15 cellular contexts compared by ENCODE assay signal in genomic region chr7:30237271-30237695, GRCh38. TPM values are rescaled to one million over a fixed set of nuclear protein-coding genes. Genes with fewer than 3 reads are reported as not detected.
DNase-seq lines count a peak whose midpoint lies in the region; ATAC-seq and TF ChIP-seq lines count a peak whose summit lies in the region.
"Had no signal": no experiment of that assay in that cellular context is flagged by ENCODE, and none has a peak within 500 bp of the region (broad histone marks: within the 10 kb centered on the region; RNA-seq: fewer than 3 reads in every experiment).

No MANE protein-coding gene starts in this region.

- intact Hi-C loops in natural killer cell (cut with micrococcal nuclease): no loop called here
- intact Hi-C loops in adrenal gland (cut with DNase I): no loop called here

- H3K27me3 Mint-ChIP-seq in natural killer cell (ENCODE audit: low read depth in 2 of 2) (peaks cover 12 to 14% of the 10 kb centered on the region in 2 donors), osteocyte (ENCODE audit: unreplicated experiment) (peaks cover 10% of the 10 kb centered on the region)
- peaks cover 15 to 16% of the 10 kb centered on the region in 2 donors for H3K27me3 Mint-ChIP-seq in natural killer cell treated with Interleukin-12 subunit alpha and Interleukin-12 subunit beta and Interleukin-15 and Interleukin-18, amount 100 ng/mL, for 72 hours

- 48 to 70% (median 55%) methylated on average over 1 of the region's 1 CpG for WGBS in adrenal gland, 4 donors

- no peak for DNase-seq in natural killer cell
- DNase-seq in natural killer cell treated with Interleukin-12 subunit alpha and Interleukin-12 subunit beta and Interleukin-15 and Interleukin-18, amount 100 ng/mL, for 72 hours (ENCODE audit: low spot score): no peak
- DNase-seq in NAMALWA (ENCODE audit: low spot score): peak; percentile 88
- DNase-seq in adrenal gland: peak in 4 of 7 donors; percentile 23 to 62 (median 42)
- DNase-seq in osteocyte (ENCODE audit: extremely low spot score, unreplicated experiment): no peak
- DNase-seq in activated naive CD4-positive, alpha-beta T cell treated with anti-CD3 and anti-CD28 coated beads, Interleukin-2, amount 50 U/mL, for 72 hours (ENCODE audit: low spot score in 2 of 2): no peak
- DNase-seq in inferior parietal cortex (ENCODE audit: extremely low spot score): no peak
- DNase-seq: activated naive CD8-positive, alpha-beta T cell treated with anti-CD3 and anti-CD28 coated beads, Interleukin-2, amount 10 ng/mL, durations not matched to agents 7 days and 5 days; AML-193; GF-D8; KBM-7 had no signal

- peak; percentile 42 to 50 (median 44) for ATAC-seq in natural killer cell
- ATAC-seq in natural killer cell treated with Interleukin-12 subunit alpha and Interleukin-12 subunit beta and Interleukin-15 and Interleukin-18, amount 100 ng/mL, for 72 hours: no peak
- ATAC-seq in activated naive CD4-positive, alpha-beta T cell treated with anti-CD3 and anti-CD28 coated beads, Interleukin-2, amount 50 U/mL, for 72 hours: no peak
- no peak for ATAC-seq in GM19395 (IDR thresholded peaks at IDR 0.05; ENCODE audit: unreplicated experiment)
- ATAC-seq: GM23338 had no signal

- H3K4me3 Mint-ChIP-seq in natural killer cell (no peak overlapping the region), osteocyte (ENCODE audit: unreplicated experiment) (no peak overlapping the region)
- H3K4me3 Mint-ChIP-seq in natural killer cell treated with Interleukin-12 subunit alpha and Interleukin-12 subunit beta and Interleukin-15 and Interleukin-18, amount 100 ng/mL, for 72 hours: no peak overlapping the region
- H3K4me3 Mint-ChIP-seq: activated naive CD8-positive, alpha-beta T cell treated with anti-CD3 and anti-CD28 coated beads, Interleukin-2, amount 10 ng/mL, durations not matched to agents 7 days and 5 days; GM23338; T-helper 2 cell treated with Interferon-gamma antibody and Interleukin-4, amounts not matched to agents 5 μg/mL and 100 μg/mL, for 36 hours had no signal

- H3K4me1 ChIP-seq in adrenal gland (replicated peaks in 1 of 2): no peaks in the 10 kb centered on the region

- no peaks in the 10 kb centered on the region for H3K9me3 ChIP-seq in adrenal gland (replicated peaks in 1 of 3)

- H3K9me3 Mint-ChIP-seq in natural killer cell (no peaks in the 10 kb centered on the region), osteocyte (ENCODE audit: unreplicated experiment) (no peaks in the 10 kb centered on the region)
- H3K9me3 Mint-ChIP-seq in natural killer cell treated with Interleukin-12 subunit alpha and Interleukin-12 subunit beta and Interleukin-15 and Interleukin-18, amount 100 ng/mL, for 72 hours: peaks cover 3% of the 10 kb centered on the region
- peaks cover 0 to 5% of the 10 kb centered on the region in 2 donors for H3K9me3 Mint-ChIP-seq in activated naive CD4-positive, alpha-beta T cell treated with anti-CD3 and anti-CD28 coated beads, Interleukin-2, amount 50 U/mL, for 72 hours
- H3K9me3 Mint-ChIP-seq: GM23338; T-helper 2 cell treated with Interferon-gamma antibody and Interleukin-4, amounts not matched to agents 5 μg/mL and 100 μg/mL, for 36 hours had no signal

- H3K36me3 ChIP-seq in adrenal gland (replicated peaks in 1 of 2): no peaks in the 10 kb centered on the region

- H3K4me1 Mint-ChIP-seq in natural killer cell (peaks cover 9 to 15% of the 10 kb centered on the region in 2 donors), osteocyte (ENCODE audit: unreplicated experiment) (peaks cover 22% of the 10 kb centered on the region)
- peaks cover 16 to 17% of the 10 kb centered on the region in 2 donors for H3K4me1 Mint-ChIP-seq in natural killer cell treated with Interleukin-12 subunit alpha and Interleukin-12 subunit beta and Interleukin-15 and Interleukin-18, amount 100 ng/mL, for 72 hours (ENCODE audit: low read depth in 2 of 2)
- H3K4me1 Mint-ChIP-seq: GM23338 had no signal

- no peak overlapping the region for H3K4me3 ChIP-seq in adrenal gland
- H3K4me3 ChIP-seq: GM23338, smooth muscle cell had no signal

- no peaks in the 10 kb centered on the region for H3K36me3 Mint-ChIP-seq in natural killer cell
- no peaks in the 10 kb centered on the region for H3K36me3 Mint-ChIP-seq in natural killer cell treated with Interleukin-12 subunit alpha and Interleukin-12 subunit beta and Interleukin-15 and Interleukin-18, amount 100 ng/mL, for 72 hours
- H3K36me3 Mint-ChIP-seq in osteocyte (ENCODE audit: unreplicated experiment): no peaks in the 10 kb centered on the region
- no peaks in the 10 kb centered on the region for H3K36me3 Mint-ChIP-seq in activated naive CD4-positive, alpha-beta T cell treated with anti-CD3 and anti-CD28 coated beads, Interleukin-2, amount 50 U/mL, for 72 hours
- H3K36me3 Mint-ChIP-seq: activated naive CD8-positive, alpha-beta T cell treated with anti-CD3 and anti-CD28 coated beads, Interleukin-2, amount 10 ng/mL, durations not matched to agents 7 days and 5 days had no signal

- no peak for TF ChIP-seq CTCF in natural killer cell (IDR thresholded peaks at IDR 0.05)
- TF ChIP-seq CTCF in adrenal gland (IDR thresholded peaks at IDR 0.05): no peak
- TF ChIP-seq CTCF in osteocyte (IDR thresholded peaks at IDR 0.05): no peak

- no peak for TF ChIP-seq POLR2A in adrenal gland (IDR thresholded peaks at IDR 0.05)

- H3K27me3 ChIP-seq in adrenal gland: no peaks in the 10 kb centered on the region

- no peak overlapping the region for H3K27ac Mint-ChIP-seq in natural killer cell
- no peak overlapping the region for H3K27ac Mint-ChIP-seq in natural killer cell treated with Interleukin-12 subunit alpha and Interleukin-12 subunit beta and Interleukin-15 and Interleukin-18, amount 100 ng/mL, for 72 hours
- H3K27ac Mint-ChIP-seq in osteocyte (ENCODE audit: unreplicated experiment): no peak overlapping the region
- H3K27ac Mint-ChIP-seq in activated naive CD4-positive, alpha-beta T cell treated with anti-CD3 and anti-CD28 coated beads, Interleukin-2, amount 50 U/mL, for 72 hours: no peak overlapping the region
- H3K27ac Mint-ChIP-seq: activated naive CD8-positive, alpha-beta T cell treated with anti-CD3 and anti-CD28 coated beads, Interleukin-2, amount 10 ng/mL, durations not matched to agents 7 days and 5 days; GM23338; T-helper 2 cell treated with Interferon-gamma antibody and Interleukin-4, amounts not matched to agents 5 μg/mL and 100 μg/mL, for 36 hours had no signal

- no peak overlapping the region for H3K27ac ChIP-seq in adrenal gland

RNA-seq across cellular contexts. Expression of gene ZNRF2, which starts 47.1 kb away (rescaled TPM):
- 10 to 100 TPM; 35.0 to 43.7 (median 36.3) TPM for total RNA-seq in natural killer cell
- 10 to 100 TPM; 10.4 to 12.3 TPM for total RNA-seq in natural killer cell treated with Interleukin-12 subunit alpha and Interleukin-12 subunit beta and Interleukin-15 and Interleukin-18, amount 100 ng/mL, for 72 hours
- 10 to 100 TPM in 7 of 8 donors, 1 to 10 TPM in 1; 9.4 to 36.5 (median 20.4) TPM for total RNA-seq in adrenal gland
- 1 to 10 TPM; 4.1 to 6.1 (median 4.5) TPM for polyA plus RNA-seq in adrenal gland
- 6.8 TPM in 2 replicates for total RNA-seq in osteocyte
- 10 to 100 TPM in 1 of 2 donors, 1 to 10 TPM in 1; 8.4 to 12.6 TPM for total RNA-seq in activated naive CD4-positive, alpha-beta T cell treated with anti-CD3 and anti-CD28 coated beads, Interleukin-2, amount 50 U/mL, for 72 hours

Comparison
In these comparisons a context has a peak if more than half of its experiments do, and no peak if none do; other contexts are left out.
1. ATAC-seq: peak in natural killer cell (3 of 3); none in natural killer cell treated with Interleukin-12 subunit alpha and Interleukin-12 subunit beta and Interleukin-15 and Interleukin-18, amount 100 ng/mL, for 72 hours (0 of 2), activated naive CD4-positive, alpha-beta T cell treated with anti-CD3 and anti-CD28 coated beads, Interleukin-2, amount 50 U/mL, for 72 hours (0 of 2) and GM19395 (single experiment).
2. DNase-seq: peak in NAMALWA (single experiment) and adrenal gland (4 of 7); none in natural killer cell (single experiment), natural killer cell treated with Interleukin-12 subunit alpha and Interleukin-12 subunit beta and Interleukin-15 and Interleukin-18, amount 100 ng/mL, for 72 hours (single experiment), osteocyte (single experiment), activated naive CD4-positive, alpha-beta T cell treated with anti-CD3 and anti-CD28 coated beads, Interleukin-2, amount 50 U/mL, for 72 hours (0 of 2) and inferior parietal cortex (single experiment).